In the genomic region with DNA sequence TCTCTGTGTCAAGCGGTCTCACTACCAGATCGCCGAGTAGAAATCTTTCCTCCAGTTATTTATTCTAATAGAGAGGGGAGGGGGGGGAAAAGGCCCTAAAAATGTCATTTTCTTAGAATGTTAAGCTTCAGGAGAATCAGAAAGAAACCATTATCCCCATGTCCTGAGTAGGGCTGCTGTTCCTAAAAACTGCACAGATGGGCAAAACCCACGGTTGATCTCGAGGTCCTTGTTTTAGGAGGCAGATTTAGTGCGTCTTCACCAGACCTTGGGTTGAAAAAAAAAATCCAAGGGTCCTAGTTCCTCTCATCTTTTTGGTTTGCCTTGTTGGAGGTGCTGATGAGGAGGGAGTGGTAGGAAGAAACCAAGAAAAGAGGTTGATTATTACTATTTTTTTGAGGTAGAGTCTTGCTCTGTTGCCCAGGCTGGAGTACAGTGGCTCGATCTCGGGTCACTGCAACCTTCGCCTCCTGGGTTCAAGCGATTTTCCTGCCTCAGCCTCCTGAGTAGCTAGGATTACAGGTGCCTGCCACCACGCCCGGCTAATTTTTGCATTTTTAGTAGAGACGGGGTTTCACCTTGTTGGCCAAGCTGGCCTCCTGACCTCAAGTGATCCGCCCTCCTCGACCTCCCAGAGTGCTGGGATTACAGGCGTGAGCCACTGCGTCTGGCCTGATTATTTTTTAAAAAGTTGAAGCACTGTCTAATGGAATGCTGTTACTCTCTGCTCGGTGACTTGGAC, we compare ENCODE assay signal across 8 cellular contexts. TPM values are rescaled to one million over a fixed set of nuclear protein-coding genes. Genes with fewer than 3 reads are reported as not detected.
DNase-seq lines count a peak whose midpoint lies in the region; ATAC-seq, FAIRE-seq and TF ChIP-seq lines count a peak whose summit lies in the region.

No MANE protein-coding gene starts in this region.

- H3K27me3 Mint-ChIP-seq in activated CD4-positive, alpha-beta T cell treated with anti-CD3 and anti-CD28 coated beads, Interleukin-2, amount 10 ng/mL, durations not matched to agents 7 days and 5 days, result no peaks in the 10 kb centered on the region

- peak overlapping the region; percentile 95 for H3K4me3 ChIP-seq in adipocyte (ENCODE audit: low read length)
- H3K4me3 ChIP-seq in HepG2 (replicated peaks in 1 of 3; ENCODE audit: insufficient read depth in 1 of 3, low read depth in 2 of 3, low read length in 3 of 3), result peak overlapping the region; percentile 87 to 96 (median 96)
- peak overlapping the region; percentile 93 for H3K4me3 ChIP-seq in thymus (ENCODE audit: low read length)

- peaks cover 44% of the 10 kb centered on the region for H3K36me3 Mint-ChIP-seq in activated CD4-positive, alpha-beta T cell treated with anti-CD3 and anti-CD28 coated beads, Interleukin-2, amount 10 ng/mL, durations not matched to agents 7 days and 5 days (ENCODE audit: low read depth)

- in situ Hi-C loops in HepG2 (cut with HindIII; ENCODE audit: extremely low pct_ligation_motif_present, low pct_unique_long_range_greater_than_20kb), result no loop called here

- CTCF ChIA-PET in activated CD4-positive, alpha-beta T cell treated with anti-CD3 and anti-CD28 coated beads, Interleukin-2, amount 10 ng/mL, durations not matched to agents 7 days and 5 days (lab: Charles Lee), result interaction anchor here (0.7 to 5.4 kb wide), 11 partner anchors 10 to 143 kb away, joined by 3 to 54 read pairs (median 4); no protein-coding TSS in a partner anchor
- CTCF ChIA-PET in HepG2 (lab: Yijun Ruan, JAX; ENCODE audit: low intra/inter-chr PET ratio, low total read pairs), result no interaction called here

- TSS peak; percentile 35 for BruUV-seq in HepG2 (replicated peaks; lab: Mats Ljungman, UMichigan)

- no peaks in the 10 kb centered on the region; the same call in 1 of the 2 replicates for H4K20me1 ChIP-seq in HepG2 (ENCODE audit: insufficient read depth, low read length)

- peak overlapping the region; percentile 92 for H3K4me3 Mint-ChIP-seq in activated CD4-positive, alpha-beta T cell treated with anti-CD3 and anti-CD28 coated beads, Interleukin-2, amount 10 ng/mL, durations not matched to agents 7 days and 5 days

- TF ChIP-seq POLR2A in HepG2 (IDR thresholded peaks at IDR 0.05; ENCODE audit: insufficient read depth in 1 of 2, low read depth in 2 of 2, low read length in 2 of 2), result no peak

- H3K9me3 ChIP-seq in adipocyte (ENCODE audit: control insufficient read depth, low read length) (no peaks in the 10 kb centered on the region), HepG2 (ENCODE audit: low read length) (no peaks in the 10 kb centered on the region), thymus (ENCODE audit: control insufficient read depth) (no peaks in the 10 kb centered on the region)

- DNase-seq in activated CD4-positive, alpha-beta T cell treated with anti-CD3 and anti-CD28 coated beads, Interleukin-2, amount 10 ng/mL, durations not matched to agents 7 days and 5 days, result no peak
- no peak for DNase-seq in activated CD4-positive, alpha-beta T cell treated with anti-CD3 and anti-CD28 coated beads for 4 hours
- DNase-seq in adipocyte (ENCODE audit: low read depth) (no peak), HepG2 (ENCODE audit: low spot score) (no peak), mucosa of gallbladder (ENCODE audit: low spot score) (no peak), T1000 (lab: John Stamatoyannopoulos, UW) (no peak)

- TF ChIP-seq RAD21 in HepG2 (CRISPR knock-in tag; IDR thresholded peaks at IDR 0.05), result no peak

- ATAC-seq in HepG2 (peak; percentile 12; the same call in 1 of the 3 replicates), GM19328 (IDR thresholded peaks at IDR 0.05; ENCODE audit: unreplicated experiment) (no peak)

- H3K27me3 ChIP-seq in adipocyte (replicated peaks; ENCODE audit: control insufficient read depth, insufficient read depth, low read length), result no peaks in the 10 kb centered on the region
- H3K27me3 ChIP-seq in HepG2 (ENCODE audit: control insufficient read depth in 1 of 2, insufficient read depth in 2 of 2, low read length in 2 of 2), result no peaks in the 10 kb centered on the region; a peak in 1 of 5 replicates
- no peaks in the 10 kb centered on the region for H3K27me3 ChIP-seq in thymus (ENCODE audit: control insufficient read depth, insufficient read depth)

- WGBS in HepG2 (ENCODE audit: low lambda C conversion rate), result 7% methylated on average over 18 of the region's 18 CpGs
- 68% methylated on average over 18 of the region's 18 CpGs for WGBS in thymus

- H3K9me3 Mint-ChIP-seq in activated CD4-positive, alpha-beta T cell treated with anti-CD3 and anti-CD28 coated beads, Interleukin-2, amount 10 ng/mL, durations not matched to agents 7 days and 5 days, result no peaks in the 10 kb centered on the region

- intact Hi-C loops in HepG2 (cut with micrococcal nuclease; ENCODE audit: unreplicated experiment), result no loop called here

- H3K27ac Mint-ChIP-seq in activated CD4-positive, alpha-beta T cell treated with anti-CD3 and anti-CD28 coated beads, Interleukin-2, amount 10 ng/mL, durations not matched to agents 7 days and 5 days, result peak overlapping the region; percentile 89

- POLR2A ChIA-PET in activated CD4-positive, alpha-beta T cell treated with anti-CD3 and anti-CD28 coated beads, Interleukin-2, amount 10 ng/mL, durations not matched to agents 7 days and 5 days (lab: Charles Lee), result interaction anchor here (0.7 kb wide), 1 partner anchor 25 kb away, joined by 5 read pairs; no protein-coding TSS in a partner anchor
- POLR2A ChIA-PET in HepG2 (lab: Yijun Ruan, JAX), result interaction anchor here (0.8 to 1.9 kb wide), 5 partner anchors 10 to 81 kb away, joined by 3 to 8 read pairs (median 5); no protein-coding TSS in a partner anchor

- H3K27ac ChIP-seq in HepG2 (ENCODE audit: extremely low read length, insufficient read depth, low read length) (peak overlapping the region; percentile 82), thymus (ENCODE audit: low read depth) (peak overlapping the region; percentile 90)

- peaks cover 57% of the 10 kb centered on the region for H3K4me1 Mint-ChIP-seq in activated CD4-positive, alpha-beta T cell treated with anti-CD3 and anti-CD28 coated beads, Interleukin-2, amount 10 ng/mL, durations not matched to agents 7 days and 5 days

- no peak for TF ChIP-seq CTCF in HepG2 (CRISPR knock-in tag; IDR thresholded peaks at IDR 0.05)

- no peak for FAIRE-seq in HepG2 (lab: Jason Lieb, UNC)

- peaks cover 66% of the 10 kb centered on the region for H3K79me2 ChIP-seq in HepG2 (ENCODE audit: insufficient read depth, low read length)

- TF ChIP-seq EP300 in HepG2 (IDR thresholded peaks at IDR 0.05; ENCODE audit: low read depth in 2 of 2, low read length in 2 of 2) (no peak), HepG2 (CRISPR knock-in tag; IDR thresholded peaks at IDR 0.05; ENCODE audit: borderline replicate concordance) (no peak)

- peak overlapping the region; percentile 83 for H3K4me2 ChIP-seq in HepG2 (ENCODE audit: low read depth, low read length)

- no peak overlapping the region for H2AFZ ChIP-seq in HepG2 (ENCODE audit: low read length)

- no peaks in the 10 kb centered on the region for H3K36me3 ChIP-seq in adipocyte (ENCODE audit: control insufficient read depth, insufficient read depth, low read length, severe bottlenecking)
- H3K36me3 ChIP-seq in HepG2 (replicated peaks in 1 of 2; ENCODE audit: control insufficient read depth in 1 of 2, insufficient read depth in 2 of 2, low read length in 2 of 2), result peaks cover 0 to 3% of the 10 kb centered on the region in 2 experiments; a peak in 1 of 5 replicates
- H3K36me3 ChIP-seq in thymus (ENCODE audit: control insufficient read depth, insufficient read depth), result no peaks in the 10 kb centered on the region

- H3K4me1 ChIP-seq in adipocyte (ENCODE audit: control insufficient read depth, insufficient read depth, low read length) (peaks cover 33% of the 10 kb centered on the region), HepG2 (ENCODE audit: insufficient read depth, low read length) (peaks cover 76% of the 10 kb centered on the region), thymus (ENCODE audit: control insufficient read depth, insufficient read depth, low read length) (peaks cover 16% of the 10 kb centered on the region)

- H3K9ac ChIP-seq in adipocyte (ENCODE audit: low read length) (peak overlapping the region; percentile 94), HepG2 (ENCODE audit: insufficient read depth, low read depth, low read length) (peak overlapping the region; percentile 94)

RNA-seq across cellular contexts. Expression of a gene that starts 1.4 kb away (rescaled TPM):
- total RNA-seq in activated CD4-positive, alpha-beta T cell treated with anti-CD3 and anti-CD28 coated beads, Interleukin-2, amount 10 ng/mL, durations not matched to agents 7 days and 5 days, result 100 to 1,000 TPM; 218 to 222 TPM
- 70.8 and 76.0 TPM in 2 replicates for total RNA-seq in HepG2 (2016; rRNA removed; fragmentation: Illumina TruSeq; extraction: Trizol)
- 14.1 and 16.3 TPM in 2 replicates for total RNA-seq in HepG2 (2016; cell fraction: cytosol; rRNA removed; fragmentation: Illumina TruSeq; extraction: Trizol; ENCODE audit: low read depth)
- 66.9 and 69.6 TPM in 2 replicates for total RNA-seq in HepG2 (2016; cell fraction: insoluble cytoplasmic fraction; rRNA removed; fragmentation: Illumina TruSeq; extraction: Trizol)
- 38.3 and 41.2 TPM in 2 replicates for total RNA-seq in HepG2 (2016; cell fraction: membrane; rRNA removed; fragmentation: Illumina TruSeq; extraction: Trizol)
- 31.2 and 35.7 TPM in 2 replicates for total RNA-seq in HepG2 (2016; cell fraction: nucleus; rRNA removed; fragmentation: Illumina TruSeq; extraction: Trizol)
- polyA plus RNA-seq in HepG2 (2011; rRNA removed), result 15.4 and 22.1 TPM in 2 replicates
- polyA plus RNA-seq in HepG2 (2011; cell fraction: cytosol; rRNA removed), result 10.3 and 18.1 TPM in 2 replicates
- 10.2 and 17.3 TPM in 2 replicates for polyA plus RNA-seq in HepG2 (2011; cell fraction: nucleus; rRNA removed)
- polyA plus RNA-seq in HepG2 (2012), result 28.7 and 37.3 TPM in 2 replicates
- 7.7 and 8.0 TPM in 2 replicates for polyA plus RNA-seq in HepG2 (2016; cell fraction: cytosol; fragmentation: Illumina TruSeq; extraction: Trizol; ENCODE audit: low read depth)
- 67.5 and 73.5 TPM in 2 replicates for polyA plus RNA-seq in HepG2 (2016; cell fraction: insoluble cytoplasmic fraction; fragmentation: Illumina TruSeq; extraction: Trizol; ENCODE audit: low read depth)
- polyA plus RNA-seq in HepG2 (2016; cell fraction: membrane; fragmentation: Illumina TruSeq; extraction: Trizol; ENCODE audit: low read depth), result 22.4 and 23.1 TPM in 2 replicates
- polyA plus RNA-seq in HepG2 (2016; cell fraction: nucleus; fragmentation: Illumina TruSeq; extraction: Trizol; ENCODE audit: insufficient read depth, low read depth), result 46.0 and 53.1 TPM in 2 replicates
- polyA minus RNA-seq in HepG2 (2011; rRNA and poly(A)+ RNA removed; ENCODE audit: low replicate concordance), result 9.6 and 21.2 TPM in 2 replicates
- 35.2 and 47.8 TPM in 2 replicates for polyA minus RNA-seq in HepG2 (2011; cell fraction: cytosol; rRNA and poly(A)+ RNA removed)
- polyA minus RNA-seq in HepG2 (2011; cell fraction: nucleus; rRNA and poly(A)+ RNA removed), result 23.3 and 26.0 TPM in 2 replicates
- 49.4 TPM for polyA plus RNA-seq in thymus
- 40.9 TPM for total RNA-seq in mucosa of gallbladder

RNA-seq across cellular contexts. Expression of a gene that starts 42.0 kb away (rescaled TPM):
- 10 to 100 TPM; 28.9 to 30.5 TPM for total RNA-seq in activated CD4-positive, alpha-beta T cell treated with anti-CD3 and anti-CD28 coated beads, Interleukin-2, amount 10 ng/mL, durations not matched to agents 7 days and 5 days
- 0.09 TPM in 1 of 2 replicates, not detected in the other for total RNA-seq in HepG2 (2016; rRNA removed; fragmentation: Illumina TruSeq; extraction: Trizol)
- total RNA-seq in HepG2 (2016; cell fraction: cytosol; rRNA removed; fragmentation: Illumina TruSeq; extraction: Trizol; ENCODE audit: low read depth), result not detected in 2 replicates
- total RNA-seq in HepG2 (2016; cell fraction: insoluble cytoplasmic fraction; rRNA removed; fragmentation: Illumina TruSeq; extraction: Trizol), result not detected in 2 replicates
- not detected in 2 replicates for total RNA-seq in HepG2 (2016; cell fraction: membrane; rRNA removed; fragmentation: Illumina TruSeq; extraction: Trizol)
- total RNA-seq in HepG2 (2016; cell fraction: nucleus; rRNA removed; fragmentation: Illumina TruSeq; extraction: Trizol), result 0.43 TPM in 1 of 2 replicates, not detected in the other
- 0.17 and 0.18 TPM in 2 replicates for polyA plus RNA-seq in HepG2 (2011; rRNA removed)
- polyA plus RNA-seq in HepG2 (2011; cell fraction: cytosol; rRNA removed), result not detected in 2 replicates
- polyA plus RNA-seq in HepG2 (2011; cell fraction: nucleus; rRNA removed), result 1.1 and 1.3 TPM in 2 replicates
- 0.19 and 0.28 TPM in 2 replicates for polyA plus RNA-seq in HepG2 (2012)
- polyA plus RNA-seq in HepG2 (2016; cell fraction: cytosol; fragmentation: Illumina TruSeq; extraction: Trizol; ENCODE audit: low read depth), result not detected in 2 replicates
- not detected in 2 replicates for polyA plus RNA-seq in HepG2 (2016; cell fraction: insoluble cytoplasmic fraction; fragmentation: Illumina TruSeq; extraction: Trizol; ENCODE audit: low read depth)
- polyA plus RNA-seq in HepG2 (2016; cell fraction: membrane; fragmentation: Illumina TruSeq; extraction: Trizol; ENCODE audit: low read depth), result not detected in 2 replicates
- 0.24 TPM in 1 of 2 replicates, not detected in the other for polyA plus RNA-seq in HepG2 (2016; cell fraction: nucleus; fragmentation: Illumina TruSeq; extraction: Trizol; ENCODE audit: insufficient read depth, low read depth)
- 0.72 TPM in 1 of 2 replicates, not detected in the other for polyA minus RNA-seq in HepG2 (2011; rRNA and poly(A)+ RNA removed; ENCODE audit: low replicate concordance)
- polyA minus RNA-seq in HepG2 (2011; cell fraction: cytosol; rRNA and poly(A)+ RNA removed), result not detected in 2 replicates
- 0.13 TPM in 1 of 2 replicates, not detected in the other for polyA minus RNA-seq in HepG2 (2011; cell fraction: nucleus; rRNA and poly(A)+ RNA removed)
- polyA plus RNA-seq in thymus, result 14.6 TPM
- 19.4 TPM for total RNA-seq in mucosa of gallbladder

Comparison
In these comparisons a context has a peak if more than half of its experiments do, and no peak if none do; other contexts are left out.
1. RNA of a gene that starts 42.0 kb away (total RNA-seq): 28.9 to 30.5 TPM in activated CD4-positive, alpha-beta T cell treated with anti-CD3 and anti-CD28 coated beads, Interleukin-2, amount 10 ng/mL, durations not matched to agents 7 days and 5 days and 19.4 TPM in mucosa of gallbladder (single experiment); 0.09 to 0.43 TPM in HepG2; every median in the first group is over 10 times any median in the second.
2. Peak in every context shown above with its lines, with median percentiles within 50 percentile points of each other: H3K4me3 ChIP-seq.